ENCODE assay signal across 17 cellular contexts in the genomic region with DNA sequence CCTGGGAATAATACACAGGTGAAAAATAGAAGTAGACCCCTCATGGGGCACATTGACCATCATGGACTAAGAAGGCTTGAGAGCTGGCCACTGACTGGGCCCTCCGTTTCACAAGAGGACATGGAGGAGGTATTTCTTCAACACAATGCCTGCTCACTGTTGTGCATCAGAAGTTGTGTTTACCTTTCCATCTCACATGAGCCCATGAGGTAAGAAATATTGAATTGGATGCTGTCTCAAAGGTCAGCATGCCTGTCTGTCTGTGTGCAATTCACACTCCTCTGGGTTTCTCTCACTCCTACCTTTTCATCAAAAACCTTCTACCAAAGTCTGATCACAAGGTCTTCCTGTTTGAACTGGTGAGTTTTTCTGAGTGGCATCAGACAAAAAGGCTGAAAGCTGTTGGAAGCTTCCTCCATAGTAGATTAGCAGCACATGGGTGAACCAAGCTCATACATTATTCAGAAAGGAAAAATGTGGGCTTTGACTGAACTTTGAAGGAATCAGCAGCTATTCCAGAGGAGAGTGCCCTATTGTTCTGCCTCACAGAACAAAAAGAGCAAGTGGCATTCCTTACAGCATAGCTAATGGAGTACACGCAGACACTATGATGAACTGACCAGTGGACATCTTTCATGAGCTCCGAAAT.
DNase-seq lines count a peak whose midpoint lies in the region; ATAC-seq and TF ChIP-seq lines count a peak whose summit lies in the region.
"Had no signal": no experiment of that assay in that cellular context is flagged by ENCODE, and none has a peak within 500 bp of the region (broad histone marks: within the 10 kb centered on the region; RNA-seq: fewer than 3 reads in every experiment).

No MANE protein-coding gene starts in this region.

- H3K4me3 Mint-ChIP-seq in activated T-cell treated with anti-CD3 and anti-CD28 coated beads, Interleukin-2, amount 50 U/mL, for 24 hours = no peak overlapping the region
- H3K4me3 Mint-ChIP-seq: activated naive CD8-positive, alpha-beta T cell had no signal

- H3K9me3 Mint-ChIP-seq in activated T-cell treated with anti-CD3 and anti-CD28 coated beads, Interleukin-2, amount 50 U/mL, for 24 hours = no peaks in the 10 kb centered on the region

- DNase-seq in HCEC 1CT = peak; percentile 60
- DNase-seq in cardiac fibroblast (ENCODE audit: low read depth in 2 of 2) = peak; percentile 69 to 87
- peak; percentile 59 for DNase-seq in iris pigment epithelial cell (ENCODE audit: low read depth)
- DNase-seq in pons (ENCODE audit: low spot score) = peak; percentile 90
- DNase-seq in stimulated activated CD8-positive, alpha-beta memory T cell treated with anti-CD3 and anti-CD28 coated beads, Interleukin-4, amount 100 ng/mL, for 48 hours = no peak
- no peak for DNase-seq in activated T-cell treated with anti-CD3 and anti-CD28 coated beads, Interleukin-2, amount 50 U/mL, for 24 hours
- no peak for DNase-seq in ureter (ENCODE audit: low spot score)
- DNase-seq: activated CD4-positive, alpha-beta T cell treated with anti-CD3 and anti-CD28 coated beads for 1 hour; esophagus squamous epithelium; Karpas-422; NCI-H146; NCI-H526; stimulated activated CD4-positive, alpha-beta T cell treated with anti-CD3 and anti-CD28 coated beads, Interleukin-1b, Interleukin-23, amount 100 ng/mL, for 48 hours; thyroid gland had no signal

- no peak overlapping the region for H3K27ac Mint-ChIP-seq in activated T-cell treated with anti-CD3 and anti-CD28 coated beads, Interleukin-2, amount 50 U/mL, for 24 hours
- H3K27ac Mint-ChIP-seq: activated naive CD8-positive, alpha-beta T cell; progenitor cell of endocrine pancreas had no signal

- ATAC-seq in GM18858 (IDR thresholded peaks at IDR 0.05; ENCODE audit: unreplicated experiment) = no peak

- H3K4me3 ChIP-seq in cardiac fibroblast (replicated peaks in 1 of 2; ENCODE audit: low read depth in 2 of 2, low read length in 2 of 2) = no peak overlapping the region
- H3K4me3 ChIP-seq: esophagus squamous epithelium, thyroid gland had no signal

- H3K27me3 Mint-ChIP-seq in activated T-cell treated with anti-CD3 and anti-CD28 coated beads, Interleukin-2, amount 50 U/mL, for 24 hours = no peaks in the 10 kb centered on the region
- H3K27me3 Mint-ChIP-seq: activated naive CD8-positive, alpha-beta T cell; progenitor cell of endocrine pancreas had no signal

- H3K4me1 Mint-ChIP-seq in activated T-cell treated with anti-CD3 and anti-CD28 coated beads, Interleukin-2, amount 50 U/mL, for 24 hours (ENCODE audit: low read depth) = no peaks in the 10 kb centered on the region

- no peaks in the 10 kb centered on the region for H3K36me3 Mint-ChIP-seq in activated T-cell treated with anti-CD3 and anti-CD28 coated beads, Interleukin-2, amount 50 U/mL, for 24 hours (ENCODE audit: low read depth)
- H3K36me3 Mint-ChIP-seq: activated naive CD8-positive, alpha-beta T cell had no signal

- TF ChIP-seq CTCF in cardiac fibroblast (IDR thresholded peaks at IDR 0.05; ENCODE audit: low read depth, low read length) = no peak

Comparison
In these comparisons a context has a peak if more than half of its experiments do, and no peak if none do; other contexts are left out.
1. DNase-seq: peak in HCEC 1CT (single experiment), cardiac fibroblast (2 of 2), iris pigment epithelial cell (single experiment) and pons (single experiment); none in stimulated activated CD8-positive, alpha-beta memory T cell treated with anti-CD3 and anti-CD28 coated beads, Interleukin-4, amount 100 ng/mL, for 48 hours (single experiment), activated T-cell treated with anti-CD3 and anti-CD28 coated beads, Interleukin-2, amount 50 U/mL, for 24 hours (single experiment) and ureter (single experiment).